1 cellular context compared by ENCODE assay signal in genomic region chr1:233730809-233731208, GRCh38.
TF ChIP-seq lines count a peak whose summit lies in the region.

No MANE protein-coding gene starts in this region.

TF ChIP-seq in K562, 482 proteins besides CTCF, POLR2A, EP300 and RAD21 (continued from another document):
- TF ChIP-seq ZNF407 (IDR thresholded peaks at IDR 0.05; ENCODE audit: low read depth) (no peak), ZNF384 (IDR thresholded peaks at IDR 0.05; ENCODE audit: low read depth, low read length) (0 out of 2 replicates have a peak, but pooled peaks have one; percentile 31)
TF ChIP-seq in K562: peak in this region for 12.
